In the genomic region with DNA sequence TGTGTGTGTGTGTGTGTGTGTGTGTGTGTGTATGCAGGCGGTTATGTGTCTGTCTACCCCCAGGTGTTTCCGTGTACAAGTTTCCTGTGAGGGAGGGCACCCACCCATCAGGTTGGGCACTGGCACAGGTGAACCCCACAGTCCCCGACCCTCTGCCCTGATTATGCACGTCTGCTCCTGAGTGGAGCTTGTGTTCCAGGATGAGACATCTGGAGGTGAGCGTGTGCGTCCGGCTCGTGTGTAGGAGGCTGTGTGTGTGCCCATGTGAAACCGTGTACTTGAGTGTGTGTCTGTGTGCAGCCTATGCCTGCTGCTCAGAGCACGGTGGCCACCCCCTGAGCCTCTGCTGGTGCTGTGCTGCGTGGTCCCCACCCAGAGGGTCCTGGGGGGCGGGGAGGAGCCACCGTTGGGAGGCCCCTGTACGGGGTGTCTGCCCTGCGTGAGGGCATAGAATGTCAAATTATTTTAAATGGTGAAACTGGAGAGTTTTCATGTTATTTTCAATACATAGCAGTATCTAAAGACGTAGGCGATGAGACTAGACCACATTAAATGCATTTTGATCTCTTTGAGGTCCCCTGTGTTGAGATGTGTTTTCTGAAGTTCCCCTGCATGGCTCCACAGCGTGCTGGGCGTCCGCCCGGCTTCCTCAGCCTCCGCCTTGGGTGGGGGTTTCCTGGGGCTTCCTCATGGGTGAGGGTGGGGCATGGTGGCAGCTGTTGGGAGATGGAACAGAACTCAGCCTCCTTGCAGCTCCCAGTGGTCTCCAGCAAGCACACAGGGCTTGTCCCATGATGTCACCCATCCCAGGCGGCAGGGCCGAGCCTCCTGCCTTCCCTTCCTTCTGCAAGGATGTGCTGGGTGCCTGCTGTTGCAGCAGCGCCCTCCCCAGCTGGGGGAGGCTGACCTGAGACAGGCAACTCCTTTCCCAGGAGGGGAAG, we compare ENCODE assay signal across 13 cellular contexts. TPM values are rescaled to one million over a fixed set of nuclear protein-coding genes. Genes with fewer than 3 reads are reported as not detected.
DNase-seq lines count a peak whose midpoint lies in the region; ATAC-seq and TF ChIP-seq lines count a peak whose summit lies in the region.
"Had no signal": no experiment of that assay in that cellular context is flagged by ENCODE, and none has a peak within 500 bp of the region (broad histone marks: within the 10 kb centered on the region; RNA-seq: fewer than 3 reads in every experiment).

No MANE protein-coding gene starts in this region.

- 68 to 72% (median 72%) methylated on average over 25 of the region's 25 CpGs for WGBS in heart left ventricle, 4 donors

- H3K9me3 ChIP-seq in heart left ventricle: no peaks in the 10 kb centered on the region

- peaks cover 0 to 2% (median 0%) of the 10 kb centered on the region in 9 donors for H3K36me3 ChIP-seq in heart left ventricle

- DNase-seq in activated gamma-delta T cell treated with Interleukin-2 at 50 U/mL for 16 hours: peak; percentile 52
- no peak for DNase-seq in activated gamma-delta T cell (lab: John Stamatoyannopoulos, UW)
- DNase-seq in activated T-cell treated with anti-CD3 and anti-CD28 coated beads, Interleukin-2, amount 50 U/mL, for 1 hour: peak; percentile 68
- peak in 1 of 5 donors; percentile 55 for DNase-seq in heart left ventricle
- DNase-seq in stimulated activated naive CD8-positive, alpha-beta T cell treated with anti-CD3 and anti-CD28 coated beads, Interleukin-15, Interleukin-2, amounts not matched to agents 100 U/mL and 50 U/mL, for 24 hours: peak; percentile 45
- DNase-seq in NCI-H2029 treated with DMSO at 0.1 percent for 48 hours (lab: John Stamatoyannopoulos, UW): no peak
- no peak for DNase-seq in NCI-H226
- no peak for DNase-seq in putamen (ENCODE audit: low spot score)
- DNase-seq: cortex of kidney; foreskin keratinocyte; NCI-H1417 treated with DMSO at 0.1 percent for 48 hours; NK-92 treated with Interleukin-12 subunit alpha and Interleukin-12 subunit beta, amount 100 ng/mL, for 24 hours had no signal

- H3K4me3 ChIP-seq in heart left ventricle: no peak overlapping the region

- peaks cover 0 to 26% (median 2%) of the 10 kb centered on the region in 12 donors for H3K4me1 ChIP-seq in heart left ventricle
- H3K4me1 ChIP-seq: foreskin keratinocyte had no signal

- intact Hi-C loops in heart left ventricle (cut with DNase I): loop anchor here in 1 of 10 donors (5.0 kb wide), 1 partner anchor 288 kb away; no protein-coding TSS in a partner anchor

- no peak for TF ChIP-seq POLR2A in heart left ventricle (IDR thresholded peaks at IDR 0.05)

- TF ChIP-seq CTCF in heart left ventricle (IDR thresholded peaks at IDR 0.05): no peak

- H3K27ac ChIP-seq in heart left ventricle: peak overlapping the region in 1 of 12 donors; percentile 27
- H3K27ac ChIP-seq: foreskin keratinocyte had no signal

- no peaks in the 10 kb centered on the region for H3K27me3 ChIP-seq in heart left ventricle
- H3K27me3 ChIP-seq: foreskin keratinocyte had no signal

- peak in 3 of 4 donors; percentile 2 to 27 (median 15) for ATAC-seq in heart left ventricle
- peak; percentile 38 for ATAC-seq in stimulated activated naive CD8-positive, alpha-beta T cell treated with anti-CD3 and anti-CD28 coated beads, Interleukin-15, Interleukin-2, amounts not matched to agents 100 U/mL and 50 U/mL, for 24 hours
- ATAC-seq: foreskin keratinocyte, HepG2 had no signal

RNA-seq across cellular contexts. Expression of a gene that starts 43.4 kb away (rescaled TPM):
- total RNA-seq in heart left ventricle: 10 to 100 TPM in 3 of 9 donors, 1 to 10 TPM in 6; 7.5 to 24.2 (median 9.1) TPM
- 1 to 10 TPM; 6.6 to 7.3 TPM for polyA plus RNA-seq in heart left ventricle
- total RNA-seq: HepG2 had no signal
- polyA plus RNA-seq: HepG2 had no signal

Comparison
In these comparisons a context has a peak if more than half of its experiments do, and no peak if none do; other contexts are left out.
1. DNase-seq: peak in activated gamma-delta T cell treated with Interleukin-2 at 50 U/mL for 16 hours (single experiment), activated T-cell treated with anti-CD3 and anti-CD28 coated beads, Interleukin-2, amount 50 U/mL, for 1 hour (single experiment) and stimulated activated naive CD8-positive, alpha-beta T cell treated with anti-CD3 and anti-CD28 coated beads, Interleukin-15, Interleukin-2, amounts not matched to agents 100 U/mL and 50 U/mL, for 24 hours (single experiment); none in activated gamma-delta T cell (single experiment), NCI-H2029 treated with DMSO at 0.1 percent for 48 hours (single experiment), NCI-H226 (single experiment) and putamen (single experiment).